ENCODE assay signal across 8 cellular contexts in genomic region chr5:139696894-139697658, GRCh38. TPM values are rescaled to one million over a fixed set of nuclear protein-coding genes. Genes with fewer than 3 reads are reported as not detected.
A peak's percentile ranks its signal among the peaks of the same experiment; 100 is the strongest.
DNase-seq lines count a peak whose midpoint lies in the region; ATAC-seq and TF ChIP-seq lines count a peak whose summit lies in the region.

No MANE protein-coding gene starts in this region.

- ATAC-seq in right cardiac atrium (peak; percentile 88 to 89), psoas muscle (peak; percentile 48 to 74 (median 66)), HG02840 (IDR thresholded peaks at IDR 0.05; ENCODE audit: low FRiP score, unreplicated experiment) (no peak)

- H3K36me3 ChIP-seq in adrenal gland (replicated peaks in 1 of 2) (no peaks in the 10 kb centered on the region), psoas muscle (ENCODE audit: insufficient read depth in 1 of 2, low read depth in 1 of 2) (no peaks in the 10 kb centered on the region)

- 20 to 43% (median 33%) methylated on average over 6 to 55 of the region's 55 CpGs for WGBS in adrenal gland, 4 donors
- 5% methylated on average over 55 of the region's 55 CpGs for WGBS in right cardiac atrium
- WGBS in psoas muscle, 3 donors, result 3 to 19% (median 4%) methylated on average over 29 to 55 of the region's 55 CpGs

- H3K4me1 ChIP-seq in adrenal gland (replicated peaks in 1 of 2) (peaks cover 3 to 30% of the 10 kb centered on the region in 2 donors), right cardiac atrium (ENCODE audit: control insufficient read depth, insufficient read depth, low read length) (peaks cover 18% of the 10 kb centered on the region), psoas muscle (peaks cover 40% of the 10 kb centered on the region)

- no peaks in the 10 kb centered on the region for H3K9me3 ChIP-seq in adrenal gland (replicated peaks in 1 of 3)
- no peaks in the 10 kb centered on the region for H3K9me3 ChIP-seq in right cardiac atrium (ENCODE audit: control insufficient read depth, low read length)
- no peaks in the 10 kb centered on the region for H3K9me3 ChIP-seq in psoas muscle

- intact Hi-C loops in adrenal gland (cut with DNase I), result loop anchor here in 1 of 2 donors (10.0 kb wide), 1 partner anchor 68 kb away; no protein-coding TSS in a partner anchor
- intact Hi-C loops in right cardiac atrium (cut with DNase I), result loop anchor here in 2 of 4 donors (5.0 to 10.0 kb wide), 2 partner anchors 68 to 70 kb away; no protein-coding TSS in a partner anchor
- intact Hi-C loops in psoas muscle (cut with DNase I), result no loop called here

- H3K4me3 ChIP-seq in NB4 (ENCODE audit: low read depth, low read length) (peak overlapping the region; percentile 28), adrenal gland (peak overlapping the region in 1 of 4 donors; percentile 38), right cardiac atrium (ENCODE audit: low read length) (peak overlapping the region; percentile 7), psoas muscle (peak overlapping the region; percentile 64)

- DNase-seq in GM04504 (ENCODE audit: low read depth), result peak; percentile 80
- DNase-seq in NB4 (ENCODE audit: low read depth), result peak; percentile 78
- DNase-seq in adrenal gland, result peak in 6 of 7 donors; percentile 29 to 78 (median 51)
- peak; percentile 92 to 96 (median 95) for DNase-seq in right cardiac atrium
- peak; percentile 81 to 87 for DNase-seq in psoas muscle
- no peak for DNase-seq in NCI-H1436 treated with DMSO at 0.1 percent for 48 hours (lab: John Stamatoyannopoulos, UW)
- DNase-seq in NCI-H128 (lab: John Stamatoyannopoulos, UW; ENCODE audit: unreplicated experiment), result no peak

- no peak for TF ChIP-seq CTCF in NB4 (IDR thresholded peaks at IDR 0.05; ENCODE audit: low read depth, low read length)
- no peak for TF ChIP-seq CTCF in adrenal gland (IDR thresholded peaks at IDR 0.05)
- no peak for TF ChIP-seq CTCF in psoas muscle (IDR thresholded peaks at IDR 0.05)

- H3K27me3 ChIP-seq in adrenal gland (no peaks in the 10 kb centered on the region), right cardiac atrium (ENCODE audit: control insufficient read depth, insufficient read depth) (no peaks in the 10 kb centered on the region), psoas muscle (ENCODE audit: insufficient read depth in 3 of 3, low read length in 2 of 3) (no peaks in the 10 kb centered on the region)

- H3K27ac ChIP-seq in adrenal gland (peak overlapping the region in 2 of 5 donors; percentile 77 to 81), right cardiac atrium (ENCODE audit: low read length) (peak overlapping the region; percentile 62), psoas muscle (peak overlapping the region; percentile 78)

- TF ChIP-seq POLR2A in NB4 (IDR thresholded peaks at IDR 0.05; ENCODE audit: extremely low read depth, insufficient read length) (no peak), adrenal gland (IDR thresholded peaks at IDR 0.05) (no peak)

RNA-seq across cellular contexts. Expression of gene CXXC5, which starts 48.9 kb away (rescaled TPM):
- 10 to 100 TPM; 33.5 to 79.3 (median 42.4) TPM for total RNA-seq in adrenal gland
- polyA plus RNA-seq in adrenal gland, result 10 to 100 TPM; 17.7 to 29.8 (median 27.8) TPM
- total RNA-seq in right cardiac atrium, result 10 to 100 TPM; 33.9 to 70.5 (median 55.9) TPM
- 47.5 TPM for polyA plus RNA-seq in right cardiac atrium
- total RNA-seq in psoas muscle, result 10 to 100 TPM; 31.9 to 88.3 (median 48.5) TPM
- polyA plus RNA-seq in psoas muscle, result 10 to 100 TPM; 24.5 to 48.5 (median 27.0) TPM

Comparison
In these comparisons a context has a peak if more than half of its experiments do, and no peak if none do; other contexts are left out.
1. DNase-seq: peak in GM04504 (single experiment), NB4 (single experiment), adrenal gland (6 of 7), right cardiac atrium (3 of 3) and psoas muscle (2 of 2); none in NCI-H1436 treated with DMSO at 0.1 percent for 48 hours (single experiment) and NCI-H128 (single experiment).